8 cellular contexts compared by ENCODE assay signal in the genomic region with DNA sequence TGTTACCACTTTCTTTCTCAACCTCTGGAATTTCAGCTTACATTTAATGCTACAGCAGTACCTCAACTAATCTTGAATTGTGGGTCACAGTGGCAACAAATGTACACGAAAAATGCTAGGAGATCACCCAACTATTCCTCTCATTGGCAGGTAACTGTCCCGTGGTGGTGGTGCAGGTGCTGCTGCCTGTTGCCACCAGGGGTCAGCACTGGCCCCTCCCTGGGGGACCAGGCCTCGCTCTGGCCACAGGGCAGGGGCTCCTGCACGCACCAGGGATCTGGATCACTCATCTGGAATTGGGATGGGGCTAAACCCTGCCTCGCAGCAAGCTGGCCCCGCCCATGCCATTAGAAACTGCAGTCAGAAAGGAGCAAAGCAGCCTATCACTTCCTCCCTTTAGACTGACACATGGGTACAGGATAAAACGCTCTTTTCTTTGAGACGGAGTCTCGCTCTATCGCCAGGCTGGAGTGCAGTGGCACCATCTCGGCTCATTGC. TPM values are rescaled to one million over a fixed set of nuclear protein-coding genes. Genes with fewer than 3 reads are reported as not detected.
DNase-seq lines count a peak whose midpoint lies in the region; ATAC-seq and TF ChIP-seq lines count a peak whose summit lies in the region.

No MANE protein-coding gene starts in this region.

- peaks cover 0 to 19% (median 2%) of the 10 kb centered on the region in 3 donors for H3K36me3 Mint-ChIP-seq in naive thymus-derived CD8-positive, alpha-beta T cell

- H3K4me3 ChIP-seq in epithelial cell of esophagus (ENCODE audit: low read length) (no peak overlapping the region), tibial artery (no peak overlapping the region)

- H3K4me3 Mint-ChIP-seq in naive thymus-derived CD8-positive, alpha-beta T cell: no peak overlapping the region

- peak overlapping the region; percentile 64 to 73 for H3K27ac ChIP-seq in tibial artery

- DNase-seq in NCI-H748 (lab: John Stamatoyannopoulos, UW; ENCODE audit: unreplicated experiment) (peak; percentile 52), NCI-H748 treated with DMSO at 0.1 percent for 48 hours (lab: John Stamatoyannopoulos, UW) (no peak), NCI-H1694 treated with DMSO at 0.1 percent for 48 hours (lab: John Stamatoyannopoulos, UW) (peak; percentile 42), epithelial cell of esophagus (ENCODE audit: low read depth) (peak; percentile 64), tibial artery (peak; percentile 67 to 87)
- DNase-seq in activated CD8-positive, alpha-beta memory T cell treated with anti-CD3 and anti-CD28 coated beads for 24 hours: peak; percentile 80
- DNase-seq in naive thymus-derived CD8-positive, alpha-beta T cell: peak; percentile 15 to 67 (median 43)

- no peaks in the 10 kb centered on the region for H3K9me3 Mint-ChIP-seq in naive thymus-derived CD8-positive, alpha-beta T cell

- intact Hi-C loops in tibial artery (cut with DNase I; ENCODE audit: low total_unique reads): no loop called here

- TF ChIP-seq CTCF in epithelial cell of esophagus (IDR thresholded peaks at IDR 0.05; ENCODE audit: insufficient read depth, low read depth, low read length, missing control alignments): peak; percentile 91
- TF ChIP-seq CTCF in tibial artery (IDR thresholded peaks at IDR 0.05): peak; percentile 73 to 80

- H3K27me3 Mint-ChIP-seq in naive thymus-derived CD8-positive, alpha-beta T cell: no peaks in the 10 kb centered on the region

- peaks cover 7 to 57% (median 33%) of the 10 kb centered on the region in 4 donors for H3K4me1 ChIP-seq in tibial artery

- H3K27ac Mint-ChIP-seq in naive thymus-derived CD8-positive, alpha-beta T cell: peak overlapping the region in 8 of 10 donors; percentile 27 to 85 (median 58)

- no peaks in the 10 kb centered on the region for H3K27me3 ChIP-seq in tibial artery

- no peaks in the 10 kb centered on the region for H3K9me3 ChIP-seq in tibial artery

- peaks cover 7 to 13% (median 11%) of the 10 kb centered on the region in 4 donors for H3K4me1 Mint-ChIP-seq in naive thymus-derived CD8-positive, alpha-beta T cell

- POLR2A ChIA-PET in naive thymus-derived CD8-positive, alpha-beta T cell (lab: Charles Lee): interaction anchor here (1.1 kb wide), 1 partner anchor 27 kb away, joined by 4 read pairs; a partner anchor contains a TSS

- ATAC-seq in naive thymus-derived CD8-positive, alpha-beta T cell: peak; percentile 82
- ATAC-seq in GM18858 (IDR thresholded peaks at IDR 0.05; ENCODE audit: unreplicated experiment): no peak

- H3K36me3 ChIP-seq in tibial artery: peaks cover 42 to 71% (median 56%) of the 10 kb centered on the region in 3 donors

RNA-seq across cellular contexts. Expression of a gene that starts 6.9 kb away (rescaled TPM):
- 10 to 100 TPM; 81.1 to 85.8 TPM for total RNA-seq in naive thymus-derived CD8-positive, alpha-beta T cell
- polyA plus RNA-seq in naive thymus-derived CD8-positive, alpha-beta T cell: 10 to 100 TPM; 60.7 to 93.6 (median 70.5) TPM

RNA-seq across cellular contexts. Expression of a gene that starts 18.8 kb away (rescaled TPM):
- total RNA-seq in naive thymus-derived CD8-positive, alpha-beta T cell: 1 to 10 TPM; 2.6 to 3.0 TPM
- under 1 TPM in 1 of 3 donors, not detected in 2; 0.23 TPM for polyA plus RNA-seq in naive thymus-derived CD8-positive, alpha-beta T cell

RNA-seq across cellular contexts. Expression of a gene that starts 27.6 kb away (rescaled TPM):
- 10 to 100 TPM; 34.7 to 36.5 TPM for total RNA-seq in naive thymus-derived CD8-positive, alpha-beta T cell
- 10 to 100 TPM; 37.1 to 70.2 (median 37.9) TPM for polyA plus RNA-seq in naive thymus-derived CD8-positive, alpha-beta T cell
